Comparison of ENCODE assay signal across 25 cellular contexts in the genomic region with DNA sequence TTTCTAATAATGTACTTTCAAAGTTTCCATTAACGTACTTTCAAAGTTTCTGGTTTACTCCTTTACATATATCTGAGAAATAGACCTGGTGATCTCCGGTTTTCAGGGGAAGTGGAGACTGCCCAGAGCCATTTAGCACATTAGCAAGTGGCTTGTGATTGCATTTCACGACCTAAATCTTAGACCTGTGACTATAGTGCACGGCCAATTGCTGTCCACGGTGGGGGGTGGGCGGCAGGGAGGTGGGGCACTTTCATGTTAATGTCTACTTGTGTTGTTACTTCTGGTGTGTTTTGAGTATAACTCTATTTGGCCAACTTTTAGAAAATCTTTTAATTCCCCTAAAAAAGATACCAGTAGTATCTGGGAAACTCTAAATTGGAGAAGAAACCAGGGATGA. TPM values are rescaled to one million over a fixed set of nuclear protein-coding genes. Genes with fewer than 3 reads are reported as not detected.
A peak's percentile ranks its signal among the peaks of the same experiment; 100 is the strongest.
DNase-seq lines count a peak whose midpoint lies in the region; ATAC-seq, FAIRE-seq and TF ChIP-seq lines count a peak whose summit lies in the region.
"Had no signal": no experiment of that assay in that cellular context is flagged by ENCODE, and none has a peak within 500 bp of the region (broad histone marks: within the 10 kb centered on the region; RNA-seq: fewer than 3 reads in every experiment).

No MANE protein-coding gene starts in this region.

- no peak for TF ChIP-seq POLR2A in heart left ventricle (IDR thresholded peaks at IDR 0.05)
- no peak for TF ChIP-seq POLR2A in endothelial cell of umbilical vein (IDR thresholded peaks at IDR 0.05; ENCODE audit: low read depth, low read length)

- dilution Hi-C loops in endothelial cell of umbilical vein (cut with MboI; ENCODE audit: extremely low pct_ligation_motif_present, low sequenced_read_pairs), result loop anchor here (25.0 kb wide), 1 partner anchor 257 kb away; no protein-coding TSS in a partner anchor

- intact Hi-C loops in heart left ventricle (cut with DNase I) (loop anchor here in 1 of 10 donors (5.0 kb wide), 1 partner anchor 382 kb away; no protein-coding TSS in a partner anchor), left cardiac atrium (cut with DNase I) (no loop called here), endothelial cell of umbilical vein (cut with micrococcal nuclease) (no loop called here)

- H3K4me1 Mint-ChIP-seq in mesothelial cell of epicardium (peaks cover 65% of the 10 kb centered on the region), type B pancreatic cell (ENCODE audit: unreplicated experiment) (peaks cover 13% of the 10 kb centered on the region)

- H3K79me2 ChIP-seq in endothelial cell of umbilical vein (ENCODE audit: control insufficient read depth, insufficient read depth, low read length), result peaks cover 90% of the 10 kb centered on the region

- peak overlapping the region; percentile 98 for H3K4me2 ChIP-seq in endothelial cell of umbilical vein (ENCODE audit: insufficient read depth, low read length)

- H3K27me3 Mint-ChIP-seq in mesothelial cell of epicardium (ENCODE audit: low read depth) (peaks cover 27% of the 10 kb centered on the region), type B pancreatic cell (peaks cover 50% of the 10 kb centered on the region)

- CTCF ChIA-PET in endothelial cell of umbilical vein (lab: Charles Lee), result interaction anchor here (1.1 kb wide), 1 partner anchor 382 kb away, joined by 6 read pairs; no protein-coding TSS in a partner anchor

- WGBS in heart left ventricle, 4 donors, result 26 to 55% (median 42%) methylated on average over 6 of the region's 6 CpGs

- no peak for DNase-seq in heart left ventricle
- DNase-seq in left cardiac atrium, result no peak
- DNase-seq in endothelial cell of umbilical vein (ENCODE audit: low read depth, low spot score), result peak; percentile 33
- DNase-seq in mesothelial cell of epicardium (ENCODE audit: low spot score in 2 of 2, unreplicated experiment in 2 of 2), result no peak
- DNase-seq in type B pancreatic cell (ENCODE audit: extremely low spot score, unreplicated experiment), result no peak
- DNase-seq in NCI-H69 (lab: John Stamatoyannopoulos, UW), result no peak
- no peak for DNase-seq in AG20443 (ENCODE audit: low spot score)
- no peak for DNase-seq in NCI-H524 treated with DMSO at 0.1 percent for 48 hours (lab: John Stamatoyannopoulos, UW)
- DNase-seq: 8988T; AML-193; C1 segment of cervical spinal cord; CD8-positive, alpha-beta memory T cell; GF-D8; KBM-7; MM.1S; NCI-H1092; NCI-H1436 treated with DMSO at 0.1 percent for 48 hours; NCI-H1930; NCI-H2227 treated with DMSO at 0.1 percent for 48 hours; NCI-H510A; NCI-H774; NK-92 treated with Interleukin-12 subunit alpha and Interleukin-12 subunit beta, amount 100 ng/mL, for 24 hours; Peyer's patch had no signal

- TF ChIP-seq CTCF in heart left ventricle (IDR thresholded peaks at IDR 0.05), result no peak
- no peak for TF ChIP-seq CTCF in endothelial cell of umbilical vein (IDR thresholded peaks at IDR 0.05; ENCODE audit: extremely low read depth in 1 of 2, insufficient read depth in 1 of 2, low read depth in 1 of 2, low read length in 2 of 2)
- no peak for TF ChIP-seq CTCF in mesothelial cell of epicardium (IDR thresholded peaks at IDR 0.05; ENCODE audit: unreplicated experiment)
- no peak for TF ChIP-seq CTCF in type B pancreatic cell (conservative IDR thresholded peaks at IDR 0.05)

- peak overlapping the region; percentile 13 to 100 (median 92) for H3K27ac ChIP-seq in heart left ventricle
- no peak overlapping the region for H3K27ac ChIP-seq in endothelial cell of umbilical vein (ENCODE audit: insufficient read depth, low read depth, low read length)

- no peak for FAIRE-seq in endothelial cell of umbilical vein (lab: Jason Lieb, UNC)
- FAIRE-seq: H1 had no signal

- H3K27ac Mint-ChIP-seq in mesothelial cell of epicardium (peak overlapping the region; percentile 76), type B pancreatic cell (no peak overlapping the region)
- H3K27ac Mint-ChIP-seq: CD8-positive, alpha-beta memory T cell had no signal

- no peaks in the 10 kb centered on the region for H4K20me1 ChIP-seq in endothelial cell of umbilical vein (replicated peaks; ENCODE audit: control insufficient read depth, extremely low read depth, insufficient read depth, low read length)

- H3K9me1 ChIP-seq in endothelial cell of umbilical vein (replicated peaks; ENCODE audit: control insufficient read depth, extremely low read depth, insufficient read depth, low read length), result no peaks in the 10 kb centered on the region

- peak overlapping the region in 6 of 12 donors; percentile 4 to 97 (median 58) for H3K4me3 ChIP-seq in heart left ventricle
- H3K4me3 ChIP-seq in endothelial cell of umbilical vein (replicated peaks in 1 of 3; ENCODE audit: insufficient read depth in 1 of 3, low read depth in 1 of 3, low read length in 3 of 3), result no peak overlapping the region

- peaks cover 0 to 90% (median 34%) of the 10 kb centered on the region in 9 donors for H3K36me3 ChIP-seq in heart left ventricle
- peaks cover 4 to 12% of the 10 kb centered on the region in 2 experiments for H3K36me3 ChIP-seq in endothelial cell of umbilical vein (ENCODE audit: control insufficient read depth in 2 of 2, extremely low read depth in 1 of 2, insufficient read depth in 2 of 2, low read length in 2 of 2)

- H3K9ac ChIP-seq in endothelial cell of umbilical vein (replicated peaks; ENCODE audit: extremely low read depth, insufficient read depth, low read length), result no peak overlapping the region

- ATAC-seq in heart left ventricle, result no peak
- ATAC-seq in left cardiac atrium, result no peak
- ATAC-seq: HCT116 had no signal

- no peaks in the 10 kb centered on the region for H3K9me3 Mint-ChIP-seq in mesothelial cell of epicardium
- no peaks in the 10 kb centered on the region for H3K9me3 Mint-ChIP-seq in type B pancreatic cell

- H3K9me3 ChIP-seq in heart left ventricle (no peaks in the 10 kb centered on the region), endothelial cell of umbilical vein (replicated peaks; ENCODE audit: control insufficient read depth, insufficient read depth, low read length) (no peaks in the 10 kb centered on the region)
- H3K9me3 ChIP-seq: Peyer's patch had no signal

- H2AFZ ChIP-seq in endothelial cell of umbilical vein (ENCODE audit: low read depth, low read length), result no peak overlapping the region

- no TSS peak for BruUV-seq in endothelial cell of umbilical vein (replicated peaks; lab: Mats Ljungman, UMichigan)

- peak overlapping the region; percentile 38 for H3K4me3 Mint-ChIP-seq in mesothelial cell of epicardium
- peak overlapping the region; percentile 11 for H3K4me3 Mint-ChIP-seq in type B pancreatic cell
- H3K4me3 Mint-ChIP-seq: CD8-positive, alpha-beta memory T cell had no signal

- H3K36me3 Mint-ChIP-seq in mesothelial cell of epicardium (peaks cover 46% of the 10 kb centered on the region), type B pancreatic cell (peaks cover 15% of the 10 kb centered on the region)

- H3K27me3 ChIP-seq in heart left ventricle, result peaks cover 0 to 18% (median 0%) of the 10 kb centered on the region in 9 donors
- no peaks in the 10 kb centered on the region for H3K27me3 ChIP-seq in endothelial cell of umbilical vein (ENCODE audit: control insufficient read depth in 2 of 2, insufficient read depth in 2 of 2, low read length in 2 of 2)
- H3K27me3 ChIP-seq: Peyer's patch had no signal

- H3K4me1 ChIP-seq in heart left ventricle (peaks cover 0 to 67% (median 40%) of the 10 kb centered on the region in 12 donors), endothelial cell of umbilical vein (ENCODE audit: control insufficient read depth, extremely low read depth, insufficient read depth, low read length) (peaks cover 60% of the 10 kb centered on the region)

- POLR2A ChIA-PET in endothelial cell of umbilical vein (lab: Charles Lee), result no interaction called here

TF ChIP-seq in endothelial cell of umbilical vein, 7 proteins besides CTCF, POLR2A, EP300 and RAD21:
- TF ChIP-seq EZH2 (IDR thresholded peaks at IDR 0.05; ENCODE audit: borderline replicate concordance, low read depth, low read length, severe bottlenecking) (no peak), GATA2 (IDR thresholded peaks at IDR 0.05; ENCODE audit: insufficient read depth, insufficient read length, low read depth, low read length) (no peak), FOS (IDR thresholded peaks at IDR 0.05; ENCODE audit: borderline replicate concordance, insufficient read depth, low read length) (no peak), POLR2AphosphoS5 (IDR thresholded peaks at IDR 0.05; ENCODE audit: insufficient read depth, low read depth, low read length) (no peak), MYC (IDR thresholded peaks at IDR 0.05; ENCODE audit: low read depth, low read length) (no peak), JUN (IDR thresholded peaks at IDR 0.05; ENCODE audit: borderline replicate concordance, insufficient read depth, insufficient read length, low read depth) (no peak)
- TF ChIP-seq, protein P1, sequence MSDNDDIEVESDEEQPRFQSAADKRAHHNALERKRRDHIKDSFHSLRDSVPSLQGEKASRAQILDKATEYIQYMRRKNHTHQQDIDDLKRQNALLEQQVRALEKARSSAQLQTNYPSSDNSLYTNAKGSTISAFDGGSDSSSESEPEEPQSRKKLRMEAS (IDR thresholded peaks at IDR 0.05; ENCODE audit: insufficient read depth, insufficient read length), result no peak

RNA-seq across cellular contexts. Expression of a gene that starts 11.3 kb away (rescaled TPM):
- total RNA-seq in heart left ventricle (10 to 100 TPM; 44.9 to 97.7 (median 76.3) TPM), left cardiac atrium (10 to 100 TPM; 43.9 to 59.6 TPM), endothelial cell of umbilical vein (14.6 and 14.9 TPM in 2 replicates), mesothelial cell of epicardium (99.0 to 108 TPM (median 106 TPM) in 3 replicates), type B pancreatic cell (ENCODE audit: low replicate concordance) (37.7 and 39.8 TPM in 2 replicates)
- polyA plus RNA-seq in heart left ventricle (10 to 100 TPM; 42.1 to 52.6 TPM), endothelial cell of umbilical vein (3.9 and 4.1 TPM in 2 replicates)
- 3.5 and 3.7 TPM in 2 replicates for polyA plus RNA-seq in endothelial cell of umbilical vein (2011; cell fraction: cytosol; rRNA removed)
- 7.1 and 10.1 TPM in 2 replicates for polyA plus RNA-seq in endothelial cell of umbilical vein (2011; cell fraction: nucleus; rRNA removed)
- polyA plus RNA-seq in endothelial cell of umbilical vein (2012), result 5.8 and 7.2 TPM in 2 replicates
- polyA minus RNA-seq in endothelial cell of umbilical vein, result 2.7 and 3.8 TPM in 2 replicates
- polyA minus RNA-seq in endothelial cell of umbilical vein (2011; cell fraction: cytosol; rRNA and poly(A)+ RNA removed), result 5.7 TPM
- 13.0 and 24.8 TPM in 2 replicates for polyA minus RNA-seq in endothelial cell of umbilical vein (2011; cell fraction: nucleus; rRNA and poly(A)+ RNA removed)
- polyA plus RNA-seq: H1 had no signal
